ENCODE assay signal across 1 cellular context in the genomic region with DNA sequence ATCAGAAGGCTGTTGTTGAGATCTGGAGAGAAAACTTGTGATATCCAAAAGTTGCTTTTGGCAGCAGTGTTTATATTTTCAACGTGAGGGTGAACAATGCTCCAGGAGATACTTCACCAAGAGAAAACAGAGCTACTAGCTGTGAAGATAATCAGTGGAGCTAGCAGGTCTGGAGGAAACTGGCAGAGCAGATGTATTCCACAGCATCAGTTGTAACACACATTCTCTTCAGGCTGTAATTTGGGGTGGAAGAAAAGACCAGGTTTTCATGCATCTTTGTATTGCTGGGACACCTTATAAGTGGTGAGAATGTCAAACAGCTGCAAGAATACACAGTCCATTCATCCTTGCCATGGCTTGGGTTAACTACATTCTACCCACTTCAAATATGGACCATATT.
TF ChIP-seq lines count a peak whose summit lies in the region.

No MANE protein-coding gene starts in this region.

TF ChIP-seq in GM23338, 12 proteins besides CTCF, POLR2A, EP300 and RAD21:
- TF ChIP-seq, protein P1, sequence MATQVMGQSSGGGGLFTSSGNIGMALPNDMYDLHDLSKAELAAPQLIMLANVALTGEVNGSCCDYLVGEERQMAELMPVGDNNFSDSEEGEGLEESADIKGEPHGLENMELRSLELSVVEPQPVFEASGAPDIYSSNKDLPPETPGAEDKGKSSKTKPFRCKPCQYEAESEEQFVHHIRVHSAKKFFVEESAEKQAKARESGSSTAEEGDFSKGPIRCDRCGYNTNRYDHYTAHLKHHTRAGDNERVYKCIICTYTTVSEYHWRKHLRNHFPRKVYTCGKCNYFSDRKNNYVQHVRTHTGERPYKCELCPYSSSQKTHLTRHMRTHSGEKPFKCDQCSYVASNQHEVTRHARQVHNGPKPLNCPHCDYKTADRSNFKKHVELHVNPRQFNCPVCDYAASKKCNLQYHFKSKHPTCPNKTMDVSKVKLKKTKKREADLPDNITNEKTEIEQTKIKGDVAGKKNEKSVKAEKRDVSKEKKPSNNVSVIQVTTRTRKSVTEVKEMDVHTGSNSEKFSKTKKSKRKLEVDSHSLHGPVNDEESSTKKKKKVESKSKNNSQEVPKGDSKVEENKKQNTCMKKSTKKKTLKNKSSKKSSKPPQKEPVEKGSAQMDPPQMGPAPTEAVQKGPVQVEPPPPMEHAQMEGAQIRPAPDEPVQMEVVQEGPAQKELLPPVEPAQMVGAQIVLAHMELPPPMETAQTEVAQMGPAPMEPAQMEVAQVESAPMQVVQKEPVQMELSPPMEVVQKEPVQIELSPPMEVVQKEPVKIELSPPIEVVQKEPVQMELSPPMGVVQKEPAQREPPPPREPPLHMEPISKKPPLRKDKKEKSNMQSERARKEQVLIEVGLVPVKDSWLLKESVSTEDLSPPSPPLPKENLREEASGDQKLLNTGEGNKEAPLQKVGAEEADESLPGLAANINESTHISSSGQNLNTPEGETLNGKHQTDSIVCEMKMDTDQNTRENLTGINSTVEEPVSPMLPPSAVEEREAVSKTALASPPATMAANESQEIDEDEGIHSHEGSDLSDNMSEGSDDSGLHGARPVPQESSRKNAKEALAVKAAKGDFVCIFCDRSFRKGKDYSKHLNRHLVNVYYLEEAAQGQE (IDR thresholded peaks at IDR 0.05; ENCODE audit: unreplicated experiment) = no peak
- TF ChIP-seq, protein P2, sequence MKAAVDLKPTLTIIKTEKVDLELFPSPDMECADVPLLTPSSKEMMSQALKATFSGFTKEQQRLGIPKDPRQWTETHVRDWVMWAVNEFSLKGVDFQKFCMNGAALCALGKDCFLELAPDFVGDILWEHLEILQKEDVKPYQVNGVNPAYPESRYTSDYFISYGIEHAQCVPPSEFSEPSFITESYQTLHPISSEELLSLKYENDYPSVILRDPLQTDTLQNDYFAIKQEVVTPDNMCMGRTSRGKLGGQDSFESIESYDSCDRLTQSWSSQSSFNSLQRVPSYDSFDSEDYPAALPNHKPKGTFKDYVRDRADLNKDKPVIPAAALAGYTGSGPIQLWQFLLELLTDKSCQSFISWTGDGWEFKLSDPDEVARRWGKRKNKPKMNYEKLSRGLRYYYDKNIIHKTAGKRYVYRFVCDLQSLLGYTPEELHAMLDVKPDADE (IDR thresholded peaks at IDR 0.05) = no peak
- TF ChIP-seq ZNF331 (CRISPR knock-in tag; IDR thresholded peaks at IDR 0.05; ENCODE audit: low read depth) = no peak
- no peak for TF ChIP-seq POLR2AphosphoS5 (IDR thresholded peaks at IDR 0.05; ENCODE audit: low read depth)
- TF ChIP-seq EZH2 (IDR thresholded peaks at IDR 0.05; ENCODE audit: low read depth, unreplicated experiment) = no peak
- no peak for TF ChIP-seq EZH2phosphoT487 (IDR thresholded peaks at IDR 0.05; ENCODE audit: unreplicated experiment)
- no peak for TF ChIP-seq STAT1 (IDR thresholded peaks at IDR 0.05; ENCODE audit: unreplicated experiment)
- TF ChIP-seq JUNB (IDR thresholded peaks at IDR 0.05; ENCODE audit: unreplicated experiment) = no peak
- no peak for TF ChIP-seq ZNF114 (CRISPR knock-in tag; IDR thresholded peaks at IDR 0.05)
- no peak for TF ChIP-seq CREB1 (CRISPR knock-in tag; IDR thresholded peaks at IDR 0.05; ENCODE audit: low read depth)
- TF ChIP-seq, protein P3, sequence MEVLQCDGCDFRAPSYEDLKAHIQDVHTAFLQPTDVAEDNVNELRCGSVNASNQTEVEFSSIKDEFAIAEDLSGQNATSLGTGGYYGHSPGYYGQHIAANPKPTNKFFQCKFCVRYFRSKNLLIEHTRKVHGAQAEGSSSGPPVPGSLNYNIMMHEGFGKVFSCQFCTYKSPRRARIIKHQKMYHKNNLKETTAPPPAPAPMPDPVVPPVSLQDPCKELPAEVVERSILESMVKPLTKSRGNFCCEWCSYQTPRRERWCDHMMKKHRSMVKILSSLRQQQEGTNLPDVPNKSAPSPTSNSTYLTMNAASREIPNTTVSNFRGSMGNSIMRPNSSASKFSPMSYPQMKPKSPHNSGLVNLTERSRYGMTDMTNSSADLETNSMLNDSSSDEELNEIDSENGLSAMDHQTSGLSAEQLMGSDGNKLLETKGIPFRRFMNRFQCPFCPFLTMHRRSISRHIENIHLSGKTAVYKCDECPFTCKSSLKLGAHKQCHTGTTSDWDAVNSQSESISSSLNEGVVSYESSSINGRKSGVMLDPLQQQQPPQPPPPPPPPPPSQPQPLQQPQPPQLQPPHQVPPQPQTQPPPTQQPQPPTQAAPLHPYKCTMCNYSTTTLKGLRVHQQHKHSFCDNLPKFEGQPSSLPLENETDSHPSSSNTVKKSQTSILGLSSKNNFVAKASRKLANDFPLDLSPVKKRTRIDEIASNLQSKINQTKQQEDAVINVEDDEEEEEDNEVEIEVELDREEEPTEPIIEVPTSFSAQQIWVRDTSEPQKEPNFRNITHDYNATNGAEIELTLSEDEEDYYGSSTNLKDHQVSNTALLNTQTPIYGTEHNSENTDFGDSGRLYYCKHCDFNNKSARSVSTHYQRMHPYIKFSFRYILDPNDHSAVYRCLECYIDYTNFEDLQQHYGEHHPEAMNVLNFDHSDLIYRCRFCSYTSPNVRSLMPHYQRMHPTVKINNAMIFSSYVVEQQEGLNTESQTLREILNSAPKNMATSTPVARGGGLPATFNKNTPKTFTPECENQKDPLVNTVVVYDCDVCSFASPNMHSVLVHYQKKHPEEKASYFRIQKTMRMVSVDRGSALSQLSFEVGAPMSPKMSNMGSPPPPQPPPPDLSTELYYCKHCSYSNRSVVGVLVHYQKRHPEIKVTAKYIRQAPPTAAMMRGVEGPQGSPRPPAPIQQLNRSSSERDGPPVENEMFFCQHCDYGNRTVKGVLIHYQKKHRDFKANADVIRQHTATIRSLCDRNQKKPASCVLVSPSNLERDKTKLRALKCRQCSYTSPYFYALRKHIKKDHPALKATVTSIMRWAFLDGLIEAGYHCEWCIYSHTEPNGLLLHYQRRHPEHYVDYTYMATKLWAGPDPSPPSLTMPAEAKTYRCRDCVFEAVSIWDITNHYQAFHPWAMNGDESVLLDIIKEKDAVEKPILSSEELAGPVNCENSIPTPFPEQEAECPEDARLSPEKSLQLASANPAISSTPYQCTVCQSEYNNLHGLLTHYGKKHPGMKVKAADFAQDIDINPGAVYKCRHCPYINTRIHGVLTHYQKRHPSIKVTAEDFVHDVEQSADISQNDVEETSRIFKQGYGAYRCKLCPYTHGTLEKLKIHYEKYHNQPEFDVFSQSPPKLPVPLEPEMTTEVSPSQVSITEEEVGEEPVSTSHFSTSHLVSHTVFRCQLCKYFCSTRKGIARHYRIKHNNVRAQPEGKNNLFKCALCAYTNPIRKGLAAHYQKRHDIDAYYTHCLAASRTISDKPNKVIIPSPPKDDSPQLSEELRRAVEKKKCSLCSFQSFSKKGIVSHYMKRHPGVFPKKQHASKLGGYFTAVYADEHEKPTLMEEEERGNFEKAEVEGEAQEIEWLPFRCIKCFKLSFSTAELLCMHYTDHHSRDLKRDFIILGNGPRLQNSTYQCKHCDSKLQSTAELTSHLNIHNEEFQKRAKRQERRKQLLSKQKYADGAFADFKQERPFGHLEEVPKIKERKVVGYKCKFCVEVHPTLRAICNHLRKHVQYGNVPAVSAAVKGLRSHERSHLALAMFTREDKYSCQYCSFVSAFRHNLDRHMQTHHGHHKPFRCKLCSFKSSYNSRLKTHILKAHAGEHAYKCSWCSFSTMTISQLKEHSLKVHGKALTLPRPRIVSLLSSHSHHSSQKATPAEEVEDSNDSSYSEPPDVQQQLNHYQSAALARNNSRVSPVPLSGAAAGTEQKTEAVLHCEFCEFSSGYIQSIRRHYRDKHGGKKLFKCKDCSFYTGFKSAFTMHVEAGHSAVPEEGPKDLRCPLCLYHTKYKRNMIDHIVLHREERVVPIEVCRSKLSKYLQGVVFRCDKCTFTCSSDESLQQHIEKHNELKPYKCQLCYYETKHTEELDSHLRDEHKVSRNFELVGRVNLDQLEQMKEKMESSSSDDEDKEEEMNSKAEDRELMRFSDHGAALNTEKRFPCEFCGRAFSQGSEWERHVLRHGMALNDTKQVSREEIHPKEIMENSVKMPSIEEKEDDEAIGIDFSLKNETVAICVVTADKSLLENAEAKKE (CRISPR knock-in tag; IDR thresholded peaks at IDR 0.05) = no peak
- TF ChIP-seq NANOG (IDR thresholded peaks at IDR 0.05; ENCODE audit: borderline replicate concordance) = no peak
